Comparison of ENCODE assay signal across 9 cellular contexts in genomic region chr5:448061-448765, GRCh38. TPM values are rescaled to one million over a fixed set of nuclear protein-coding genes. Genes with fewer than 3 reads are reported as not detected.
DNase-seq lines count a peak whose midpoint lies in the region; ATAC-seq and TF ChIP-seq lines count a peak whose summit lies in the region.
"Had no signal": no experiment of that assay in that cellular context is flagged by ENCODE, and none has a peak within 500 bp of the region (broad histone marks: within the 10 kb centered on the region; RNA-seq: fewer than 3 reads in every experiment).

No MANE protein-coding gene starts in this region.

- no peaks in the 10 kb centered on the region for H3K27me3 Mint-ChIP-seq in activated T-cell treated with anti-CD3 and anti-CD28 coated beads, Interleukin-2, amount 50 U/mL, for 24 hours
- no peaks in the 10 kb centered on the region for H3K27me3 Mint-ChIP-seq in activated T-cell treated with anti-CD3 and anti-CD28 coated beads, Interleukin-2, amount 50 U/mL, for 4 hours (ENCODE audit: low read depth)

- ATAC-seq in activated T-cell treated with anti-CD3 and anti-CD28 coated beads, Interleukin-2, amount 50 U/mL, for 4 hours, result no peak
- ATAC-seq in right lobe of liver (peak; percentile 55 to 83 (median 64)), HG03095 (IDR thresholded peaks at IDR 0.05; ENCODE audit: unreplicated experiment) (no peak)

- peaks cover 60 to 72% of the 10 kb centered on the region in 2 donors for H3K36me3 ChIP-seq in ascending aorta
- H3K36me3 ChIP-seq in right lobe of liver, result peaks cover 3 to 36% (median 12%) of the 10 kb centered on the region in 4 donors

- peak overlapping the region; percentile 35 for H3K27ac Mint-ChIP-seq in activated T-cell treated with anti-CD3 and anti-CD28 coated beads, Interleukin-2, amount 50 U/mL, for 24 hours

- H3K27ac ChIP-seq in ascending aorta (no peak overlapping the region), right lobe of liver (no peak overlapping the region)

- H3K36me3 Mint-ChIP-seq in activated T-cell treated with anti-CD3 and anti-CD28 coated beads, Interleukin-2, amount 50 U/mL, for 24 hours (ENCODE audit: low read depth), result peaks cover 86% of the 10 kb centered on the region
- peaks cover 67% of the 10 kb centered on the region for H3K36me3 Mint-ChIP-seq in activated T-cell treated with anti-CD3 and anti-CD28 coated beads, Interleukin-2, amount 50 U/mL, for 4 hours (ENCODE audit: insufficient read depth)

- TF ChIP-seq POLR2A in right lobe of liver (IDR thresholded peaks at IDR 0.05), result no peak

- peaks cover 6 to 7% of the 10 kb centered on the region in 2 donors for H3K4me1 ChIP-seq in ascending aorta
- H3K4me1 ChIP-seq in right lobe of liver, result peaks cover 0 to 7% (median 3%) of the 10 kb centered on the region in 4 donors

- H3K4me3 Mint-ChIP-seq in activated T-cell treated with anti-CD3 and anti-CD28 coated beads, Interleukin-2, amount 50 U/mL, for 24 hours, result no peak overlapping the region
- H3K4me3 Mint-ChIP-seq in activated T-cell treated with anti-CD3 and anti-CD28 coated beads, Interleukin-2, amount 50 U/mL, for 4 hours, result no peak overlapping the region

- H3K9me3 ChIP-seq in ascending aorta (peaks cover 7 to 14% of the 10 kb centered on the region in 2 donors), right lobe of liver (no peaks in the 10 kb centered on the region)

- peak; percentile 22 for DNase-seq in activated T-cell treated with anti-CD3 and anti-CD28 coated beads, Interleukin-2, amount 50 U/mL, for 24 hours
- no peak for DNase-seq in activated T-cell treated with anti-CD3 and anti-CD28 coated beads, Interleukin-2, amount 50 U/mL, for 4 hours
- peak; percentile 44 to 77 for DNase-seq in ascending aorta (ENCODE audit: low spot score in 2 of 2)
- DNase-seq in right lobe of liver, result peak; percentile 51 to 77 (median 71)
- DNase-seq in superior temporal gyrus (ENCODE audit: extremely low spot score), result peak; percentile 29
- DNase-seq in stimulated activated naive CD4-positive, alpha-beta T cell treated with Interleukin-2 at 50 U/mL for 16 hours (lab: John Stamatoyannopoulos, UW), result no peak
- no peak for DNase-seq in cerebellum (ENCODE audit: low spot score)
- DNase-seq: small intestine had no signal

- WGBS in right lobe of liver (ENCODE audit: insufficient coverage, low coverage, low lambda C conversion rate, missing lambda C conversion rate), result 86% methylated on average over 14 of the region's 21 CpGs

- peaks cover 63% of the 10 kb centered on the region for H3K4me1 Mint-ChIP-seq in activated T-cell treated with anti-CD3 and anti-CD28 coated beads, Interleukin-2, amount 50 U/mL, for 24 hours (ENCODE audit: low read depth)
- H3K4me1 Mint-ChIP-seq in activated T-cell treated with anti-CD3 and anti-CD28 coated beads, Interleukin-2, amount 50 U/mL, for 4 hours (ENCODE audit: low read depth), result peaks cover 46% of the 10 kb centered on the region

- intact Hi-C loops in ascending aorta (cut with DNase I) (loop anchor here (10.0 kb wide), 2 partner anchors 167 to 173 kb away; partner anchors contain the start of genes CEP72 and PDCD6), right lobe of liver (cut with DNase I) (no loop called here)

- H3K9me3 Mint-ChIP-seq in activated T-cell treated with anti-CD3 and anti-CD28 coated beads, Interleukin-2, amount 50 U/mL, for 24 hours, result peaks cover 23% of the 10 kb centered on the region
- peaks cover 20% of the 10 kb centered on the region for H3K9me3 Mint-ChIP-seq in activated T-cell treated with anti-CD3 and anti-CD28 coated beads, Interleukin-2, amount 50 U/mL, for 4 hours

- H3K4me3 ChIP-seq in ascending aorta, result no peak overlapping the region
- no peak overlapping the region for H3K4me3 ChIP-seq in right lobe of liver

- no peaks in the 10 kb centered on the region for H3K27me3 ChIP-seq in ascending aorta
- no peaks in the 10 kb centered on the region for H3K27me3 ChIP-seq in right lobe of liver

- TF ChIP-seq CTCF in ascending aorta (IDR thresholded peaks at IDR 0.05), result no peak
- TF ChIP-seq CTCF in right lobe of liver (IDR thresholded peaks at IDR 0.05), result no peak

RNA-seq across cellular contexts. Expression of gene EXOC3, which starts 5.2 kb away (rescaled TPM):
- 10 to 100 TPM; 62.7 to 78.3 (median 67.2) TPM for total RNA-seq in activated T-cell treated with anti-CD3 and anti-CD28 coated beads, Interleukin-2, amount 50 U/mL, for 4 hours
- total RNA-seq in ascending aorta (56.7 TPM), right lobe of liver (10 to 100 TPM; 14.6 to 24.3 (median 20.0) TPM), cerebellum (27.8 TPM)

Comparison
In these comparisons a context has a peak if more than half of its experiments do, and no peak if none do; other contexts are left out.
1. DNase-seq: peak in activated T-cell treated with anti-CD3 and anti-CD28 coated beads, Interleukin-2, amount 50 U/mL, for 24 hours (single experiment), ascending aorta (2 of 2), right lobe of liver (3 of 3) and superior temporal gyrus (single experiment); none in activated T-cell treated with anti-CD3 and anti-CD28 coated beads, Interleukin-2, amount 50 U/mL, for 4 hours (single experiment), stimulated activated naive CD4-positive, alpha-beta T cell treated with Interleukin-2 at 50 U/mL for 16 hours (single experiment) and cerebellum (single experiment).
2. ATAC-seq: peak in right lobe of liver (4 of 4); none in activated T-cell treated with anti-CD3 and anti-CD28 coated beads, Interleukin-2, amount 50 U/mL, for 4 hours (0 of 2) and HG03095 (single experiment).